Comparison of ENCODE assay signal across 28 cellular contexts in genomic region chr2:65044097-65044735, GRCh38.
"Had no signal": no experiment of that assay in that cellular context is flagged by ENCODE, and none has a peak within 500 bp of the region (broad histone marks: within the 10 kb centered on the region; RNA-seq: fewer than 3 reads in every experiment).

No MANE protein-coding gene starts in this region.

- H3K4me3 ChIP-seq: adrenal gland, ascending aorta, esophagus muscularis mucosa, gastrocnemius medialis, pancreas, stomach, suprapubic skin, transverse colon, vagina had no signal

- H3K36me3 ChIP-seq: adrenal gland, ascending aorta, brain microvascular endothelial cell, esophagus muscularis mucosa, gastrocnemius medialis, pancreas, suprapubic skin, transverse colon, vagina had no signal

- FAIRE-seq: islet of Langerhans, pancreas had no signal

- H3K4me3 Mint-ChIP-seq: activated CD4-positive, alpha-beta T cell treated with anti-CD3 and anti-CD28 coated beads for 36 hours; activated naive CD8-positive, alpha-beta T cell; activated T-cell treated with anti-CD3 and anti-CD28 coated beads, Interleukin-2, amount 50 U/mL, for 4 hours; nephron progenitor cell; WTC11 had no signal

- ATAC-seq: activated CD4-positive, alpha-beta T cell treated with anti-CD3 and anti-CD28 coated beads for 36 hours; activated T-cell treated with anti-CD3 and anti-CD28 coated beads, Interleukin-2, amount 50 U/mL, for 4 hours; gastrocnemius medialis; pancreas; right cardiac atrium; WTC11 had no signal

- H3K27me3 ChIP-seq: adrenal gland, ascending aorta, brain microvascular endothelial cell, esophagus muscularis mucosa, gastrocnemius medialis, pancreas, stomach, suprapubic skin, transverse colon, vagina had no signal

- H3K9me3 ChIP-seq: ascending aorta, esophagus muscularis mucosa, gastrocnemius medialis, pancreas, suprapubic skin, vagina had no signal

- H3K27ac Mint-ChIP-seq: activated CD4-positive, alpha-beta T cell treated with anti-CD3 and anti-CD28 coated beads for 36 hours; activated naive CD8-positive, alpha-beta T cell; activated T-helper 2 cell treated with anti-CD3 and anti-CD28 coated beads, Interferon-gamma antibody, Interleukin-2, Interleukin-4, amounts not matched to agents 10 μg/mL and 5 μg/mL and 100 μg/mL, durations not matched to agents 14 hours and 24 hours and 36 hours; nephron progenitor cell had no signal

- H3K27ac ChIP-seq: adrenal gland, ascending aorta, brain microvascular endothelial cell, esophagus muscularis mucosa, pancreas, stomach, suprapubic skin, transverse colon, vagina had no signal

- H3K4me1 ChIP-seq: ascending aorta, pancreas, vagina had no signal

- H3K27me3 Mint-ChIP-seq: activated CD4-positive, alpha-beta T cell treated with anti-CD3 and anti-CD28 coated beads for 36 hours; activated naive CD8-positive, alpha-beta T cell had no signal

- DNase-seq: activated CD4-positive, alpha-beta T cell treated with anti-CD3 and anti-CD28 coated beads for 36 hours; activated CD4-positive, alpha-beta T cell treated with anti-CD3 and anti-CD28 coated beads, Interleukin-2, amount 50 U/mL, for 4 hours; activated CD8-positive, alpha-beta memory T cell treated with anti-CD3 and anti-CD28 coated beads for 24 hours; activated CD8-positive, alpha-beta memory T cell treated with anti-CD3 and anti-CD28 coated beads, Interleukin-2, amount 50 U/mL, for 4 hours; activated naive CD4-positive, alpha-beta T cell; activated T-cell treated with anti-CD3 and anti-CD28 coated beads, Interleukin-2, amount 50 U/mL, for 4 hours; adrenal gland; brain microvascular endothelial cell; central memory CD4-positive, alpha-beta T cell; effector memory CD4-positive, alpha-beta T cell; gastrocnemius medialis; head of caudate nucleus; nephron progenitor cell; pancreas; right cardiac atrium; stimulated activated CD4-positive, alpha-beta T cell treated with anti-CD3 and anti-CD28 coated beads, Interleukin-12 subunit alpha, Interleukin-12 subunit beta, amount 100 ng/mL, for 4 hours; stimulated activated CD4-positive, alpha-beta T cell treated with anti-CD3 and anti-CD28 coated beads, Interleukin-4, amount 100 ng/mL, for 4 hours; stomach; T1000; transverse colon had no signal
